In genomic region chr17:70037498-70037897, GRCh38 we compare ENCODE assay signal across 20 cellular contexts. TPM values are rescaled to one million over a fixed set of nuclear protein-coding genes. Genes with fewer than 3 reads are reported as not detected.
"Had no signal": no experiment of that assay in that cellular context is flagged by ENCODE, and none has a peak within 500 bp of the region (broad histone marks: within the 10 kb centered on the region; RNA-seq: fewer than 3 reads in every experiment).

No MANE protein-coding gene starts in this region.

- H3K27me3 ChIP-seq: foreskin keratinocyte, hepatocyte, thyroid gland, upper lobe of right lung had no signal

- H3K36me3 ChIP-seq: thyroid gland, upper lobe of right lung, WERI-Rb-1 had no signal

- H3K4me3 ChIP-seq: hepatocyte, thyroid gland, upper lobe of right lung had no signal

- DNase-seq: activated CD4-positive, CD25-positive, alpha-beta regulatory T cell treated with anti-CD3 and anti-CD28 coated beads, Interleukin-2, amount 50 U/mL, for 72 hours; activated T-cell treated with anti-CD3 and anti-CD28 coated beads, Interleukin-2, amount 50 U/mL, for 1 hour; aorta; foreskin keratinocyte; glutamatergic neuron; immature natural killer cell; left ventricle myocardium superior; mammary epithelial cell; natural killer cell; stimulated activated CD4-positive, alpha-beta T cell treated with anti-CD3 and anti-CD28 coated beads, Interleukin-12 subunit alpha, Interleukin-12 subunit beta, amount 100 ng/mL, for 4 hours; substantia nigra; thyroid gland; upper lobe of right lung; WERI-Rb-1 had no signal

- H3K27ac ChIP-seq: foreskin keratinocyte, hepatocyte, thyroid gland, upper lobe of right lung, WERI-Rb-1 had no signal

- H3K9me3 ChIP-seq: thyroid gland, upper lobe of right lung had no signal

- ATAC-seq: activated naive CD4-positive, alpha-beta T cell treated with anti-CD3 and anti-CD28 coated beads, Interleukin-2, amount 50 U/mL, for 72 hours; activated T-helper 17 cell treated with anti-CD3 and anti-CD28 coated beads, Interleukin-2, amount 50 U/mL, for 72 hours; foreskin keratinocyte; left ventricle myocardium superior; natural killer cell; upper lobe of right lung had no signal

- H3K4me1 ChIP-seq: foreskin keratinocyte, thyroid gland, upper lobe of right lung had no signal

RNA-seq across cellular contexts. Expression of gene KCNJ16, which starts 37.5 kb away (rescaled TPM):
- total RNA-seq: activated naive CD4-positive, alpha-beta T cell treated with anti-CD3 and anti-CD28 coated beads, Interleukin-2, amount 50 U/mL, for 72 hours; activated T-helper 17 cell treated with anti-CD3 and anti-CD28 coated beads, Interleukin-2, amount 50 U/mL, for 72 hours; cardiac septum; foreskin keratinocyte; left ventricle myocardium superior; natural killer cell; osteoblast; T-helper 2 cell treated with Interferon-gamma antibody and Interleukin-4, amounts not matched to agents 100 ng/mL and 5 ng/mL, for 36 hours had no signal
